In genomic region chr4:56435748-56436442, GRCh38 we compare ENCODE assay signal across 8 cellular contexts. TPM values are rescaled to one million over a fixed set of nuclear protein-coding genes. Genes with fewer than 3 reads are reported as not detected.
DNase-seq lines count a peak whose midpoint lies in the region; ATAC-seq, FAIRE-seq and TF ChIP-seq lines count a peak whose summit lies in the region.

Gene PAICS, plus strand, starts transcription at chr4:56436260. Its CDS starts 53 bp downstream, at chr4:56436313.

- H3K27me3 Mint-ChIP-seq in T-helper 1 cell treated with Interleukin-12 subunit alpha and Interleukin-12 subunit beta and Interleukin-4 antibody, amounts not matched to agents 30 μg/mL and 1 μg/mL, for 36 hours (ENCODE audit: low read depth): no peaks in the 10 kb centered on the region

- peak within 1 kb of the TSS; percentile 97 for H3K27ac ChIP-seq in psoas muscle

- H3K4me1 Mint-ChIP-seq in T-helper 1 cell treated with Interleukin-12 subunit alpha and Interleukin-12 subunit beta and Interleukin-4 antibody, amounts not matched to agents 30 μg/mL and 1 μg/mL, for 36 hours (ENCODE audit: low read depth): peaks cover 44% of the 10 kb centered on the region

- no peaks in the 10 kb centered on the region for H3K9me3 Mint-ChIP-seq in T-helper 1 cell treated with Interleukin-12 subunit alpha and Interleukin-12 subunit beta and Interleukin-4 antibody, amounts not matched to agents 30 μg/mL and 1 μg/mL, for 36 hours

- H3K4me3 ChIP-seq in psoas muscle: peak within 1 kb of the TSS; percentile 85

- peaks cover 12% of the 10 kb centered on the region for H3K4me1 ChIP-seq in psoas muscle

- H3K27me3 ChIP-seq in psoas muscle (ENCODE audit: insufficient read depth in 3 of 3, low read length in 2 of 3): no peaks in the 10 kb centered on the region

- H3K36me3 Mint-ChIP-seq in T-helper 1 cell treated with Interleukin-12 subunit alpha and Interleukin-12 subunit beta and Interleukin-4 antibody, amounts not matched to agents 30 μg/mL and 1 μg/mL, for 36 hours (ENCODE audit: low read depth): peaks cover 8% of the 10 kb centered on the region

- in situ Hi-C loops in GM13977 (cut with MboI; ENCODE audit: low pct_unique_long_range_greater_than_20kb, low sequenced_read_pairs, unreplicated experiment): no loop called here

- DNase-seq in GM13977 (ENCODE audit: low spot score) (peak; percentile 95), NCI-H1694 (lab: John Stamatoyannopoulos, UW) (peak; percentile 86), amygdala (lab: John Stamatoyannopoulos, UW) (peak; percentile 74 to 96 (median 90)), left ventricle myocardium superior (peak; percentile 95), psoas muscle (peak; percentile 92 to 96), urothelium cell line (ENCODE audit: low spot score) (peak; percentile 96)

- ATAC-seq in HG02884 (IDR thresholded peaks at IDR 0.05; ENCODE audit: unreplicated experiment): peak; percentile 67
- peak; percentile 93 for ATAC-seq in left ventricle myocardium superior
- peak; percentile 86 to 90 (median 88) for ATAC-seq in psoas muscle

- WGBS in psoas muscle, 3 donors: 0% methylated on average over 60 to 63 of the region's 63 CpGs

- H3K36me3 ChIP-seq in psoas muscle (ENCODE audit: insufficient read depth in 1 of 2, low read depth in 1 of 2): no peaks in the 10 kb centered on the region

- peak within 1 kb of the TSS; percentile 95 for H3K4me3 Mint-ChIP-seq in T-helper 1 cell treated with Interleukin-12 subunit alpha and Interleukin-12 subunit beta and Interleukin-4 antibody, amounts not matched to agents 30 μg/mL and 1 μg/mL, for 36 hours

- FAIRE-seq in urothelium cell line (lab: Jason Lieb, UNC): peak; percentile 79

- no peaks in the 10 kb centered on the region for H3K9me3 ChIP-seq in psoas muscle

- TF ChIP-seq CTCF in GM13977 (IDR thresholded peaks at IDR 0.05; ENCODE audit: extremely low read depth, insufficient read depth, missing control alignments): no peak
- TF ChIP-seq CTCF in psoas muscle (IDR thresholded peaks at IDR 0.05): no peak

- intact Hi-C loops in left ventricle myocardium superior (cut with micrococcal nuclease): no loop called here
- intact Hi-C loops in psoas muscle (cut with DNase I): loop anchor here in 1 of 2 donors (5.0 kb wide), 3 partner anchors 49 to 471 kb away; partner anchors contain the start of genes AASDH and REST

- H3K27ac Mint-ChIP-seq in T-helper 1 cell treated with Interleukin-12 subunit alpha and Interleukin-12 subunit beta and Interleukin-4 antibody, amounts not matched to agents 30 μg/mL and 1 μg/mL, for 36 hours: peak within 1 kb of the TSS; percentile 98

RNA-seq across cellular contexts. Expression of gene PAICS, which starts in this region (rescaled TPM):
- total RNA-seq in left ventricle myocardium superior (20.0 TPM), psoas muscle (10 to 100 TPM; 26.9 to 59.6 (median 36.5) TPM)
- 10 to 100 TPM; 33.9 to 66.9 (median 34.2) TPM for polyA plus RNA-seq in psoas muscle

Comparison
In these comparisons a context has a peak if more than half of its experiments do, and no peak if none do; other contexts are left out.
1. Peak in every context shown above with its lines: DNase-seq, ATAC-seq, H3K4me3 ChIP-seq and H3K27ac ChIP-seq.